ENCODE assay signal across 1 cellular context in the genomic region with DNA sequence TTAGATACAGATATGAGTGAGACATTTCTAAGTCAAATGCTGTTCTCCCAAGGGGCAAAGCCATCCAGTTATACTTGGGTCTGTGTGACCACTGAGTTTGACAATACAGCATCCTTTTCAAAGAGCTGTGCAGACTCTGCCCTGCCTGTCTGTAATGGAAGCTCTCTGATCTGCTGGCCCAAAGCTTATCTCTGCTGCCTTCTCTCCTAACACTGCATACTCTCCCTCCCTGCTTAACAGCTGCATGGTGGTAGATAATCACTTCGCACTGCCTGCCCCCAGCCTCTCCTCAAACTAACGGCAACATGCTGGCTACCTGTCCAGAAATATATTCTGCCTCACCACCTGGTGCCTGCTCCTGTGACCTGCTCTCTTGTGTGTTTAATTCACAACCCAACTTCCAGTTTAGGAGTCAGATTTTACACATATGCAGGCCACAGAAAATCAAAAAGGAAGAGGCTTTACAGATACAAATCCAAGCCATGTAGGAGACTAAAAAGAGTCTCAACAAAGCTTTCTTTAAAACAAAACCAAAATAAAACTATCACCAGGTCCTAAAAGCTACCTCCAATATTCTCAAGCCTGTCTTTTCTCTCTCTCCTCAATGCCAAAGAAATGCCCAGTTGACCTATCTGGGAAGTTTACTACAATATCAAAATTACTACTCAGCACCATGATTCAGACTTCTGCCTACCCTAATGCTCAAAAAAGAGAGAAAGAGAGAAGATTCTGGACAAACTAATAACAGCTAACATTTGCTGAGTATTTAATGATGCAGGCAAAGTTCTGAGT.
TF ChIP-seq lines count a peak whose summit lies in the region.

No MANE protein-coding gene starts in this region.

TF ChIP-seq in K562, 482 proteins besides CTCF, POLR2A, EP300 and RAD21 (continued from another document and continues in another):
- TF ChIP-seq, protein P1, sequence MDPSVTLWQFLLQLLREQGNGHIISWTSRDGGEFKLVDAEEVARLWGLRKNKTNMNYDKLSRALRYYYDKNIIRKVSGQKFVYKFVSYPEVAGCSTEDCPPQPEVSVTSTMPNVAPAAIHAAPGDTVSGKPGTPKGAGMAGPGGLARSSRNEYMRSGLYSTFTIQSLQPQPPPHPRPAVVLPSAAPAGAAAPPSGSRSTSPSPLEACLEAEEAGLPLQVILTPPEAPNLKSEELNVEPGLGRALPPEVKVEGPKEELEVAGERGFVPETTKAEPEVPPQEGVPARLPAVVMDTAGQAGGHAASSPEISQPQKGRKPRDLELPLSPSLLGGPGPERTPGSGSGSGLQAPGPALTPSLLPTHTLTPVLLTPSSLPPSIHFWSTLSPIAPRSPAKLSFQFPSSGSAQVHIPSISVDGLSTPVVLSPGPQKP (CRISPR knock-in tag; IDR thresholded peaks at IDR 0.05), result no peak
- TF ChIP-seq TARDBP (IDR thresholded peaks at IDR 0.05), result peak; percentile 91
- TF ChIP-seq FOXM1 (IDR thresholded peaks at IDR 0.05; ENCODE audit: low read depth), result peak; percentile 95
- no peak for TF ChIP-seq FOXM1 (CRISPR knock-in tag; IDR thresholded peaks at IDR 0.05; ENCODE audit: low read depth)
- no peak for TF ChIP-seq COPS2 (conservative IDR thresholded peaks at IDR 0.05)
- TF ChIP-seq, protein P2, sequence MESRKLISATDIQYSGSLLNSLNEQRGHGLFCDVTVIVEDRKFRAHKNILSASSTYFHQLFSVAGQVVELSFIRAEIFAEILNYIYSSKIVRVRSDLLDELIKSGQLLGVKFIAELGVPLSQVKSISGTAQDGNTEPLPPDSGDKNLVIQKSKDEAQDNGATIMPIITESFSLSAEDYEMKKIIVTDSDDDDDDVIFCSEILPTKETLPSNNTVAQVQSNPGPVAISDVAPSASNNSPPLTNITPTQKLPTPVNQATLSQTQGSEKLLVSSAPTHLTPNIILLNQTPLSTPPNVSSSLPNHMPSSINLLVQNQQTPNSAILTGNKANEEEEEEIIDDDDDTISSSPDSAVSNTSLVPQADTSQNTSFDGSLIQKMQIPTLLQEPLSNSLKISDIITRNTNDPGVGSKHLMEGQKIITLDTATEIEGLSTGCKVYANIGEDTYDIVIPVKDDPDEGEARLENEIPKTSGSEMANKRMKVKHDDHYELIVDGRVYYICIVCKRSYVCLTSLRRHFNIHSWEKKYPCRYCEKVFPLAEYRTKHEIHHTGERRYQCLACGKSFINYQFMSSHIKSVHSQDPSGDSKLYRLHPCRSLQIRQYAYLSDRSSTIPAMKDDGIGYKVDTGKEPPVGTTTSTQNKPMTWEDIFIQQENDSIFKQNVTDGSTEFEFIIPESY (CRISPR knock-in tag; IDR thresholded peaks at IDR 0.05), result no peak
- no peak for TF ChIP-seq ZNF124 (CRISPR knock-in tag; IDR thresholded peaks at IDR 0.05)
- no peak for TF ChIP-seq NELFE (IDR thresholded peaks at IDR 0.05; ENCODE audit: insufficient read depth, insufficient read length)
- peak; percentile 74; the same call in 1 of the 2 replicates for TF ChIP-seq MBD2 (IDR thresholded peaks at IDR 0.05; ENCODE audit: borderline replicate concordance, low read depth)
- TF ChIP-seq, protein P3, sequence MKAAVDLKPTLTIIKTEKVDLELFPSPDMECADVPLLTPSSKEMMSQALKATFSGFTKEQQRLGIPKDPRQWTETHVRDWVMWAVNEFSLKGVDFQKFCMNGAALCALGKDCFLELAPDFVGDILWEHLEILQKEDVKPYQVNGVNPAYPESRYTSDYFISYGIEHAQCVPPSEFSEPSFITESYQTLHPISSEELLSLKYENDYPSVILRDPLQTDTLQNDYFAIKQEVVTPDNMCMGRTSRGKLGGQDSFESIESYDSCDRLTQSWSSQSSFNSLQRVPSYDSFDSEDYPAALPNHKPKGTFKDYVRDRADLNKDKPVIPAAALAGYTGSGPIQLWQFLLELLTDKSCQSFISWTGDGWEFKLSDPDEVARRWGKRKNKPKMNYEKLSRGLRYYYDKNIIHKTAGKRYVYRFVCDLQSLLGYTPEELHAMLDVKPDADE (conservative IDR thresholded peaks at IDR 0.05; ENCODE audit: control insufficient read depth, low read depth, low read length), result peak; percentile 90
- no peak for TF ChIP-seq ZNF23 (CRISPR knock-in tag; IDR thresholded peaks at IDR 0.05)
- TF ChIP-seq SOX6 (IDR thresholded peaks at IDR 0.05), result peak; percentile 94
- no peak for TF ChIP-seq EZH2 (IDR thresholded peaks at IDR 0.05; ENCODE audit: borderline replicate concordance, low read depth, low read length)
- TF ChIP-seq, protein P4, sequence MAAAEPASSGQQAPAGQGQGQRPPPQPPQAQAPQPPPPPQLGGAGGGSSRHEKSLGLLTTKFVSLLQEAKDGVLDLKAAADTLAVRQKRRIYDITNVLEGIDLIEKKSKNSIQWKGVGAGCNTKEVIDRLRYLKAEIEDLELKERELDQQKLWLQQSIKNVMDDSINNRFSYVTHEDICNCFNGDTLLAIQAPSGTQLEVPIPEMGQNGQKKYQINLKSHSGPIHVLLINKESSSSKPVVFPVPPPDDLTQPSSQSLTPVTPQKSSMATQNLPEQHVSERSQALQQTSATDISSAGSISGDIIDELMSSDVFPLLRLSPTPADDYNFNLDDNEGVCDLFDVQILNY (CRISPR knock-in tag; IDR thresholded peaks at IDR 0.05), result no peak
- no peak; the same call in 1 of the 2 replicates for TF ChIP-seq ZNF12 (CRISPR knock-in tag; IDR thresholded peaks at IDR 0.05)
- TF ChIP-seq ZNF24 (IDR thresholded peaks at IDR 0.05), result peak; percentile 62; the same call in 1 of the 2 replicates
- TF ChIP-seq, protein P5, sequence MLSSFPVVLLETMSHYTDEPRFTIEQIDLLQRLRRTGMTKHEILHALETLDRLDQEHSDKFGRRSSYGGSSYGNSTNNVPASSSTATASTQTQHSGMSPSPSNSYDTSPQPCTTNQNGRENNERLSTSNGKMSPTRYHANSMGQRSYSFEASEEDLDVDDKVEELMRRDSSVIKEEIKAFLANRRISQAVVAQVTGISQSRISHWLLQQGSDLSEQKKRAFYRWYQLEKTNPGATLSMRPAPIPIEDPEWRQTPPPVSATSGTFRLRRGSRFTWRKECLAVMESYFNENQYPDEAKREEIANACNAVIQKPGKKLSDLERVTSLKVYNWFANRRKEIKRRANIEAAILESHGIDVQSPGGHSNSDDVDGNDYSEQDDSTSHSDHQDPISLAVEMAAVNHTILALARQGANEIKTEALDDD (IDR thresholded peaks at IDR 0.05), result peak; percentile 85; the same call in 1 of the 2 replicates
- peak; percentile 95 for TF ChIP-seq ZFP36 (IDR thresholded peaks at IDR 0.05; ENCODE audit: low read depth, low read length, partially characterized antibody)
- TF ChIP-seq FOXK1 (CRISPR knock-in tag; IDR thresholded peaks at IDR 0.05; ENCODE audit: borderline replicate concordance), result no peak
- TF ChIP-seq, protein P6, sequence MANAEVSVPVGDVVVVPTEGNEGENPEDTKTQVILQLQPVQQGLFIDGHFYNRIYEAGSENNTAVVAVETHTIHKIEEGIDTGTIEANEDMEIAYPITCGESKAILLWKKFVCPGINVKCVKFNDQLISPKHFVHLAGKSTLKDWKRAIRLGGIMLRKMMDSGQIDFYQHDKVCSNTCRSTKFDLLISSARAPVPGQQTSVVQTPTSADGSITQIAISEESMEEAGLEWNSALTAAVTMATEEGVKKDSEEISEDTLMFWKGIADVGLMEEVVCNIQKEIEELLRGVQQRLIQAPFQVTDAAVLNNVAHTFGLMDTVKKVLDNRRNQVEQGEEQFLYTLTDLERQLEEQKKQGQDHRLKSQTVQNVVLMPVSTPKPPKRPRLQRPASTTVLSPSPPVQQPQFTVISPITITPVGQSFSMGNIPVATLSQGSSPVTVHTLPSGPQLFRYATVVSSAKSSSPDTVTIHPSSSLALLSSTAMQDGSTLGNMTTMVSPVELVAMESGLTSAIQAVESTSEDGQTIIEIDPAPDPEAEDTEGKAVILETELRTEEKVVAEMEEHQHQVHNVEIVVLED (CRISPR knock-in tag; IDR thresholded peaks at IDR 0.05), result no peak
- TF ChIP-seq ZBTB7A (IDR thresholded peaks at IDR 0.05; ENCODE audit: borderline replicate concordance, control insufficient read depth, low read depth, low read length), result no peak; the same call in 1 of the 2 replicates
- TF ChIP-seq ADNP (tag; IDR thresholded peaks at IDR 0.05), result no peak
- TF ChIP-seq POLR2AphosphoS5 (IDR thresholded peaks at IDR 0.05; ENCODE audit: control insufficient read depth, insufficient read depth, low read depth, low read length), result peak; percentile 99
- no peak for TF ChIP-seq GABPB2 (CRISPR knock-in tag; conservative IDR thresholded peaks at IDR 0.05)
- no peak for TF ChIP-seq PHF8 (IDR thresholded peaks at IDR 0.05; ENCODE audit: borderline replicate concordance, low read length)
- TF ChIP-seq, protein P7, sequence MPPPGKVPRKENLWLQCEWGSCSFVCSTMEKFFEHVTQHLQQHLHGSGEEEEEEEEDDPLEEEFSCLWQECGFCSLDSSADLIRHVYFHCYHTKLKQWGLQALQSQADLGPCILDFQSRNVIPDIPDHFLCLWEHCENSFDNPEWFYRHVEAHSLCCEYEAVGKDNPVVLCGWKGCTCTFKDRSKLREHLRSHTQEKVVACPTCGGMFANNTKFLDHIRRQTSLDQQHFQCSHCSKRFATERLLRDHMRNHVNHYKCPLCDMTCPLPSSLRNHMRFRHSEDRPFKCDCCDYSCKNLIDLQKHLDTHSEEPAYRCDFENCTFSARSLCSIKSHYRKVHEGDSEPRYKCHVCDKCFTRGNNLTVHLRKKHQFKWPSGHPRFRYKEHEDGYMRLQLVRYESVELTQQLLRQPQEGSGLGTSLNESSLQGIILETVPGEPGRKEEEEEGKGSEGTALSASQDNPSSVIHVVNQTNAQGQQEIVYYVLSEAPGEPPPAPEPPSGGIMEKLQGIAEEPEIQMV (tag; conservative IDR thresholded peaks at IDR 0.05; ENCODE audit: low read depth), result no peak
- peak; percentile 96 for TF ChIP-seq NFIC (IDR thresholded peaks at IDR 0.05)
- TF ChIP-seq HDGF (IDR thresholded peaks at IDR 0.05), result no peak
- no peak for TF ChIP-seq HDAC6 (IDR thresholded peaks at IDR 0.05; ENCODE audit: low read depth, low read length)
- no peak for TF ChIP-seq NFXL1 (CRISPR knock-in tag; IDR thresholded peaks at IDR 0.05)
- TF ChIP-seq ZFP30 (CRISPR knock-in tag; IDR thresholded peaks at IDR 0.05; ENCODE audit: borderline replicate concordance), result no peak
- peak; percentile 56 for TF ChIP-seq CCNT2 (IDR thresholded peaks at IDR 0.05; ENCODE audit: borderline replicate concordance, extremely low read depth, insufficient read length, low read depth, low read length)
- TF ChIP-seq, protein P8, sequence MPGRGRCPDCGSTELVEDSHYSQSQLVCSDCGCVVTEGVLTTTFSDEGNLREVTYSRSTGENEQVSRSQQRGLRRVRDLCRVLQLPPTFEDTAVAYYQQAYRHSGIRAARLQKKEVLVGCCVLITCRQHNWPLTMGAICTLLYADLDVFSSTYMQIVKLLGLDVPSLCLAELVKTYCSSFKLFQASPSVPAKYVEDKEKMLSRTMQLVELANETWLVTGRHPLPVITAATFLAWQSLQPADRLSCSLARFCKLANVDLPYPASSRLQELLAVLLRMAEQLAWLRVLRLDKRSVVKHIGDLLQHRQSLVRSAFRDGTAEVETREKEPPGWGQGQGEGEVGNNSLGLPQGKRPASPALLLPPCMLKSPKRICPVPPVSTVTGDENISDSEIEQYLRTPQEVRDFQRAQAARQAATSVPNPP (IDR thresholded peaks at IDR 0.05; ENCODE audit: borderline replicate concordance, insufficient read depth, insufficient read length), result no peak
- TF ChIP-seq HDAC1 (IDR thresholded peaks at IDR 0.05), result peak in 1 of 2 experiments; percentile 90; a peak in 2 of 4 replicates
- no peak for TF ChIP-seq ILK (tag; IDR thresholded peaks at IDR 0.05; ENCODE audit: borderline replicate concordance, low read depth)
- TF ChIP-seq XRCC5 (IDR thresholded peaks at IDR 0.05; ENCODE audit: low read depth, low read length), result no peak
- no peak for TF ChIP-seq POLR2G (IDR thresholded peaks at IDR 0.05; ENCODE audit: low read depth, low read length)
- TF ChIP-seq NCOA1 (IDR thresholded peaks at IDR 0.05; ENCODE audit: low read depth), result peak; percentile 87; the same call in 1 of the 2 replicates
- TF ChIP-seq, protein P9, sequence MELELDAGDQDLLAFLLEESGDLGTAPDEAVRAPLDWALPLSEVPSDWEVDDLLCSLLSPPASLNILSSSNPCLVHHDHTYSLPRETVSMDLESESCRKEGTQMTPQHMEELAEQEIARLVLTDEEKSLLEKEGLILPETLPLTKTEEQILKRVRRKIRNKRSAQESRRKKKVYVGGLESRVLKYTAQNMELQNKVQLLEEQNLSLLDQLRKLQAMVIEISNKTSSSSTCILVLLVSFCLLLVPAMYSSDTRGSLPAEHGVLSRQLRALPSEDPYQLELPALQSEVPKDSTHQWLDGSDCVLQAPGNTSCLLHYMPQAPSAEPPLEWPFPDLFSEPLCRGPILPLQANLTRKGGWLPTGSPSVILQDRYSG (tag; conservative IDR thresholded peaks at IDR 0.05; ENCODE audit: low read depth), result no peak
- TF ChIP-seq, protein P10, sequence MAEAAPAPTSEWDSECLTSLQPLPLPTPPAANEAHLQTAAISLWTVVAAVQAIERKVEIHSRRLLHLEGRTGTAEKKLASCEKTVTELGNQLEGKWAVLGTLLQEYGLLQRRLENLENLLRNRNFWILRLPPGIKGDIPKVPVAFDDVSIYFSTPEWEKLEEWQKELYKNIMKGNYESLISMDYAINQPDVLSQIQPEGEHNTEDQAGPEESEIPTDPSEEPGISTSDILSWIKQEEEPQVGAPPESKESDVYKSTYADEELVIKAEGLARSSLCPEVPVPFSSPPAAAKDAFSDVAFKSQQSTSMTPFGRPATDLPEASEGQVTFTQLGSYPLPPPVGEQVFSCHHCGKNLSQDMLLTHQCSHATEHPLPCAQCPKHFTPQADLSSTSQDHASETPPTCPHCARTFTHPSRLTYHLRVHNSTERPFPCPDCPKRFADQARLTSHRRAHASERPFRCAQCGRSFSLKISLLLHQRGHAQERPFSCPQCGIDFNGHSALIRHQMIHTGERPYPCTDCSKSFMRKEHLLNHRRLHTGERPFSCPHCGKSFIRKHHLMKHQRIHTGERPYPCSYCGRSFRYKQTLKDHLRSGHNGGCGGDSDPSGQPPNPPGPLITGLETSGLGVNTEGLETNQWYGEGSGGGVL (CRISPR knock-in tag; IDR thresholded peaks at IDR 0.05), result no peak
- TF ChIP-seq HCFC1 (IDR thresholded peaks at IDR 0.05; ENCODE audit: low read depth, low read length), result no peak
- peak; percentile 81; the same call in 1 of the 2 replicates for TF ChIP-seq HLTF (IDR thresholded peaks at IDR 0.05)
- TF ChIP-seq, protein P11, sequence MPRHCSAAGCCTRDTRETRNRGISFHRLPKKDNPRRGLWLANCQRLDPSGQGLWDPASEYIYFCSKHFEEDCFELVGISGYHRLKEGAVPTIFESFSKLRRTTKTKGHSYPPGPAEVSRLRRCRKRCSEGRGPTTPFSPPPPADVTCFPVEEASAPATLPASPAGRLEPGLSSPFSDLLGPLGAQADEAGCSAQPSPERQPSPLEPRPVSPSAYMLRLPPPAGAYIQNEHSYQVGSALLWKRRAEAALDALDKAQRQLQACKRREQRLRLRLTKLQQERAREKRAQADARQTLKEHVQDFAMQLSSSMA (CRISPR knock-in tag; IDR thresholded peaks at IDR 0.05), result no peak
- TF ChIP-seq DIDO1 (tag; IDR thresholded peaks at IDR 0.05; ENCODE audit: low read depth), result no peak
- TF ChIP-seq CHD1 (IDR thresholded peaks at IDR 0.05; ENCODE audit: low read length), result no peak
- TF ChIP-seq ZNF197 (CRISPR knock-in tag; IDR thresholded peaks at IDR 0.05; ENCODE audit: low read depth), result no peak
- TF ChIP-seq MYC (IDR thresholded peaks at IDR 0.05; ENCODE audit: low read depth, low read length), result no peak; the same call in 1 of the 2 replicates
- TF ChIP-seq MYC (CRISPR knock-in tag; IDR thresholded peaks at IDR 0.05; ENCODE audit: borderline replicate concordance, low read depth), result no peak
- TF ChIP-seq BHLHE40 (IDR thresholded peaks at IDR 0.05; ENCODE audit: low read length), result peak; percentile 46
- TF ChIP-seq ZNF184 (CRISPR knock-in tag; IDR thresholded peaks at IDR 0.05), result no peak
